In the genomic region with DNA sequence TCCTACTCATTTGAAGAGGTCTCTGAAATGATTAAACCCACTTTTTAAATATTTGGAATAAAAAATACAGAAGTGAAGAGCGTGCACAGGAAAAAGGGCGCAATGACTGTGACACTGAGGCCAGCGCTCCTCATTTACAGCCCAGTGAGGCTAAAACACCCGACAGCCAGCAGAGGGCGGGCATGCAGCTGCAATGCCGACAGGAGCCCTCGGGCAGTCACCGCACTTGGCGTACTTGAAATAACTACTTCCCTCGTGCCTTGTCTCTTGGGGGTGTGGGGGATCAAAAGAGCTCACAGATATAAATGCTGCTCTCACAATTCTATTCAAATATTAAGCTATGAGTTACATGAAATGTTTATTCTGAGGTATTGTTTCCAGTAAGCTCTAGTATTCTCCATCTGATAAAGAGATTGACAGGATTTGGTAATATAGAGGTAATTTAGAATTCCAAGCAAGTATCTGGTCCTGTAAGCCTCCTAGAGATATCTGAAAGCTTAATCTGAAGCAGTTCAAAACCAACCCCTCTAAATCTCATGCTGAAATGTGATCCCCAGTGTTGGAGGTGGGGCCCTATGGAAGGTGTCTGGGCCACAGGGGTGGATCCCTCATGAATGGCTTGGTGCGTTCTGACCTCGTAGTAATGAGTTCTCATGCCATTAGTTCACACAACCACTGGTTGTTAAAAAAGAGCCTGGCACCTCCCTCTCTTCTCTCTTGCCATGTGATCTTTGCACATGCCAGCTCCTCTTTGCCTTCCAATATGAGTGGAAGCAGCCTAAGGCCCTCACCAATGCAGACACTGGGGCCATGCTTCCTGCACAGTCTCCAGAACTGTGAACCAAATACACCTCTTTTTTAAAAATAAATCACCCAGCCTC, we compare ENCODE assay signal across 1 cellular context.
TF ChIP-seq lines count a peak whose summit lies in the region.

No MANE protein-coding gene starts in this region.

TF ChIP-seq in HepG2, 621 proteins besides CTCF, POLR2A, EP300 and RAD21 (continued from another document):
- TF ChIP-seq ZNF792 (CRISPR knock-in tag; IDR thresholded peaks at IDR 0.05) = no peak
- TF ChIP-seq, protein P1, sequence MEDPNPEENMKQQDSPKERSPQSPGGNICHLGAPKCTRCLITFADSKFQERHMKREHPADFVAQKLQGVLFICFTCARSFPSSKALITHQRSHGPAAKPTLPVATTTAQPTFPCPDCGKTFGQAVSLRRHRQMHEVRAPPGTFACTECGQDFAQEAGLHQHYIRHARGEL (CRISPR knock-in tag; IDR thresholded peaks at IDR 0.05) = no peak
- peak; percentile 17; the same call in 1 of the 2 replicates for TF ChIP-seq CEBPG (CRISPR knock-in tag; IDR thresholded peaks at IDR 0.05)
- peak; percentile 39; the same call in 1 of the 2 replicates for TF ChIP-seq ZMYM4 (CRISPR knock-in tag; IDR thresholded peaks at IDR 0.05)
- 0 out of 4 replicates have a peak, but pooled peaks of 1 of the 2 experiments have one; percentile 25 for TF ChIP-seq KLF16 (CRISPR knock-in tag; IDR thresholded peaks at IDR 0.05)
- 0 out of 2 replicates have a peak, but pooled peaks have one; percentile 25 for TF ChIP-seq FOSL2 (CRISPR knock-in tag; IDR thresholded peaks at IDR 0.05)
- TF ChIP-seq SALL1 (CRISPR knock-in tag; IDR thresholded peaks at IDR 0.05) = 0 out of 2 replicates have a peak, but pooled peaks have one; percentile 35
- TF ChIP-seq MED13 (CRISPR knock-in tag; IDR thresholded peaks at IDR 0.05) = 0 out of 2 replicates have a peak, but pooled peaks have one; percentile 41
- TF ChIP-seq, protein P2, sequence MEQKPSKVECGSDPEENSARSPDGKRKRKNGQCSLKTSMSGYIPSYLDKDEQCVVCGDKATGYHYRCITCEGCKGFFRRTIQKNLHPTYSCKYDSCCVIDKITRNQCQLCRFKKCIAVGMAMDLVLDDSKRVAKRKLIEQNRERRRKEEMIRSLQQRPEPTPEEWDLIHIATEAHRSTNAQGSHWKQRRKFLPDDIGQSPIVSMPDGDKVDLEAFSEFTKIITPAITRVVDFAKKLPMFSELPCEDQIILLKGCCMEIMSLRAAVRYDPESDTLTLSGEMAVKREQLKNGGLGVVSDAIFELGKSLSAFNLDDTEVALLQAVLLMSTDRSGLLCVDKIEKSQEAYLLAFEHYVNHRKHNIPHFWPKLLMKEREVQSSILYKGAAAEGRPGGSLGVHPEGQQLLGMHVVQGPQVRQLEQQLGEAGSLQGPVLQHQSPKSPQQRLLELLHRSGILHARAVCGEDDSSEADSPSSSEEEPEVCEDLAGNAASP (CRISPR knock-in tag; IDR thresholded peaks at IDR 0.05; ENCODE audit: borderline replicate concordance) = 0 out of 2 replicates have a peak, but pooled peaks have one; percentile 22
- 0 out of 2 replicates have a peak, but pooled peaks have one; percentile 20 for TF ChIP-seq REPIN1 (CRISPR knock-in tag; IDR thresholded peaks at IDR 0.05; ENCODE audit: borderline replicate concordance, low read depth)
- no peak for TF ChIP-seq GATAD1 (CRISPR knock-in tag; IDR thresholded peaks at IDR 0.05)
- TF ChIP-seq, protein P3, sequence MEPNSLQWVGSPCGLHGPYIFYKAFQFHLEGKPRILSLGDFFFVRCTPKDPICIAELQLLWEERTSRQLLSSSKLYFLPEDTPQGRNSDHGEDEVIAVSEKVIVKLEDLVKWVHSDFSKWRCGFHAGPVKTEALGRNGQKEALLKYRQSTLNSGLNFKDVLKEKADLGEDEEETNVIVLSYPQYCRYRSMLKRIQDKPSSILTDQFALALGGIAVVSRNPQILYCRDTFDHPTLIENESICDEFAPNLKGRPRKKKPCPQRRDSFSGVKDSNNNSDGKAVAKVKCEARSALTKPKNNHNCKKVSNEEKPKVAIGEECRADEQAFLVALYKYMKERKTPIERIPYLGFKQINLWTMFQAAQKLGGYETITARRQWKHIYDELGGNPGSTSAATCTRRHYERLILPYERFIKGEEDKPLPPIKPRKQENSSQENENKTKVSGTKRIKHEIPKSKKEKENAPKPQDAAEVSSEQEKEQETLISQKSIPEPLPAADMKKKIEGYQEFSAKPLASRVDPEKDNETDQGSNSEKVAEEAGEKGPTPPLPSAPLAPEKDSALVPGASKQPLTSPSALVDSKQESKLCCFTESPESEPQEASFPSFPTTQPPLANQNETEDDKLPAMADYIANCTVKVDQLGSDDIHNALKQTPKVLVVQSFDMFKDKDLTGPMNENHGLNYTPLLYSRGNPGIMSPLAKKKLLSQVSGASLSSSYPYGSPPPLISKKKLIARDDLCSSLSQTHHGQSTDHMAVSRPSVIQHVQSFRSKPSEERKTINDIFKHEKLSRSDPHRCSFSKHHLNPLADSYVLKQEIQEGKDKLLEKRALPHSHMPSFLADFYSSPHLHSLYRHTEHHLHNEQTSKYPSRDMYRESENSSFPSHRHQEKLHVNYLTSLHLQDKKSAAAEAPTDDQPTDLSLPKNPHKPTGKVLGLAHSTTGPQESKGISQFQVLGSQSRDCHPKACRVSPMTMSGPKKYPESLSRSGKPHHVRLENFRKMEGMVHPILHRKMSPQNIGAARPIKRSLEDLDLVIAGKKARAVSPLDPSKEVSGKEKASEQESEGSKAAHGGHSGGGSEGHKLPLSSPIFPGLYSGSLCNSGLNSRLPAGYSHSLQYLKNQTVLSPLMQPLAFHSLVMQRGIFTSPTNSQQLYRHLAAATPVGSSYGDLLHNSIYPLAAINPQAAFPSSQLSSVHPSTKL (CRISPR knock-in tag; IDR thresholded peaks at IDR 0.05) = peak; percentile 50; the same call in 1 of the 2 replicates
- TF ChIP-seq HNRNPK (IDR thresholded peaks at IDR 0.05; ENCODE audit: low read depth, low read length, poor library complexity, severe bottlenecking) = no peak
- TF ChIP-seq HNRNPLL (IDR thresholded peaks at IDR 0.05; ENCODE audit: low read depth, low read length, poor library complexity, severe bottlenecking) = peak; percentile 70
- TF ChIP-seq NONO (IDR thresholded peaks at IDR 0.05) = no peak
- TF ChIP-seq NONO (CRISPR knock-in tag; conservative IDR thresholded peaks at IDR 0.05) = no peak
